22 cellular contexts compared by ENCODE assay signal in genomic region chr5:126693806-126694205, GRCh38.
"Had no signal": no experiment of that assay in that cellular context is flagged by ENCODE, and none has a peak within 500 bp of the region (broad histone marks: within the 10 kb centered on the region; RNA-seq: fewer than 3 reads in every experiment).

No MANE protein-coding gene starts in this region.

- ATAC-seq: activated CD4-positive, alpha-beta T cell treated with anti-CD3 and anti-CD28 coated beads for 36 hours; activated CD8-positive, alpha-beta memory T cell treated with anti-CD3 and anti-CD28 coated beads, Interleukin-2, amount 10 ng/mL, durations not matched to agents 7 days and 5 days; activated CD8-positive, alpha-beta T cell treated with anti-CD3 and anti-CD28 coated beads, Interleukin-2, amount 10 ng/mL, durations not matched to agents 7 days and 5 days; activated naive CD4-positive, alpha-beta T cell treated with anti-CD3 and anti-CD28 coated beads, Interleukin-2, amount 50 U/mL, for 72 hours; mucosa of descending colon; natural killer cell treated with Interleukin-12 subunit alpha and Interleukin-12 subunit beta and Interleukin-15 and Interleukin-18, amount 100 ng/mL, for 72 hours; right cardiac atrium; upper lobe of right lung had no signal

- DNase-seq: activated CD4-positive, alpha-beta T cell treated with anti-CD3 and anti-CD28 coated beads for 36 hours; activated CD4-positive, CD25-positive, alpha-beta regulatory T cell; activated CD8-positive, alpha-beta T cell treated with anti-CD3 and anti-CD28 coated beads, Interleukin-2, amount 10 ng/mL, durations not matched to agents 7 days and 5 days; activated naive CD4-positive, alpha-beta T cell; activated T-cell treated with anti-CD3 and anti-CD28 coated beads, Interleukin-2, amount 50 U/mL, for 48 hours; anterior cingulate cortex; colonic mucosa; effector CD8-positive, alpha-beta T cell; esophagus squamous epithelium; foreskin melanocyte; islet precursor cell; left ventricle myocardium inferior; mucosa of descending colon; posterior cingulate gyrus; right cardiac atrium; spleen; stimulated activated naive CD4-positive, alpha-beta T cell; tibial artery; upper lobe of right lung had no signal
